In genomic region chr1:21926814-21927530, GRCh38 we compare ENCODE assay signal across 12 cellular contexts. TPM values are rescaled to one million over a fixed set of nuclear protein-coding genes. Genes with fewer than 3 reads are reported as not detected.
DNase-seq lines count a peak whose midpoint lies in the region; ATAC-seq, FAIRE-seq and TF ChIP-seq lines count a peak whose summit lies in the region.
"Had no signal": no experiment of that assay in that cellular context is flagged by ENCODE, and none has a peak within 500 bp of the region (broad histone marks: within the 10 kb centered on the region; RNA-seq: fewer than 3 reads in every experiment).

No MANE protein-coding gene starts in this region.

- peaks cover 100% of the 10 kb centered on the region for H3K4me1 ChIP-seq in A549
- H3K4me1 ChIP-seq in adipocyte (ENCODE audit: control insufficient read depth, insufficient read depth, low read length): peaks cover 81% of the 10 kb centered on the region
- H3K4me1 ChIP-seq in left ventricle myocardium inferior: peaks cover 100% of the 10 kb centered on the region

- TF ChIP-seq RAD21 in A549 (conservative IDR thresholded peaks at IDR 0.05 in 1 of 2, IDR thresholded peaks at IDR 0.05 in 1 of 2): no peak

- TF ChIP-seq CTCF in A549 (IDR thresholded peaks at IDR 0.05) (no peak), left ventricle myocardium inferior (IDR thresholded peaks at IDR 0.05; ENCODE audit: borderline replicate concordance) (no peak), progenitor cell of endocrine pancreas (IDR thresholded peaks at IDR 0.05; ENCODE audit: unreplicated experiment) (no peak)

- peak overlapping the region; percentile 83 for H3K4me2 ChIP-seq in A549

- H3K9me3 Mint-ChIP-seq in progenitor cell of endocrine pancreas (ENCODE audit: low read depth): no peaks in the 10 kb centered on the region

- DNase-seq in A549 (ENCODE audit: low read depth in 1 of 2, low spot score in 1 of 2) (no peak), adipocyte (ENCODE audit: low read depth) (no peak), left ventricle myocardium inferior (peak; percentile 79), progenitor cell of endocrine pancreas (ENCODE audit: low spot score, unreplicated experiment) (no peak), NOMO-1 treated with DMSO at 0.1 percent for 48 hours (lab: John Stamatoyannopoulos, UW; ENCODE audit: unreplicated experiment) (no peak)
- DNase-seq in activated CD8-positive, alpha-beta memory T cell treated with anti-CD3 and anti-CD28 coated beads, Interleukin-2, amount 50 U/mL, for 4 hours: no peak
- DNase-seq: activated CD8-positive, alpha-beta memory T cell treated with anti-CD3 and anti-CD28 coated beads, Interleukin-2, amount 50 U/mL, for 48 hours; caudate nucleus had no signal

- POLR2A ChIA-PET in A549 (lab: Yijun Ruan, JAX): interaction anchor here (1.1 kb wide), 1 partner anchor 10 kb away, joined by 5 read pairs; the partner anchor contains the start of gene HSPG2

- H3K4me3 Mint-ChIP-seq in progenitor cell of endocrine pancreas (ENCODE audit: low read depth): no peak overlapping the region

- H3K27me3 ChIP-seq in adipocyte (replicated peaks; ENCODE audit: control insufficient read depth, insufficient read depth, low read length) (no peaks in the 10 kb centered on the region), left ventricle myocardium inferior (ENCODE audit: low read depth) (no peaks in the 10 kb centered on the region)

- H3K4me1 Mint-ChIP-seq in progenitor cell of endocrine pancreas (ENCODE audit: low read depth): peaks cover 67% of the 10 kb centered on the region

- peak overlapping the region; percentile 59 for H3K27ac Mint-ChIP-seq in progenitor cell of endocrine pancreas

- H3K27ac ChIP-seq in A549 (peak overlapping the region; percentile 98 to 100), left ventricle myocardium inferior (replicated peaks) (peak overlapping the region; percentile 90)

- H3K9me3 ChIP-seq in A549: no peaks in the 10 kb centered on the region
- H3K9me3 ChIP-seq in adipocyte (ENCODE audit: control insufficient read depth, low read length): no peaks in the 10 kb centered on the region
- no peaks in the 10 kb centered on the region for H3K9me3 ChIP-seq in left ventricle myocardium inferior (replicated peaks)

- H3K4me3 ChIP-seq in A549 (no peak overlapping the region), adipocyte (ENCODE audit: low read length) (no peak overlapping the region), left ventricle myocardium inferior (peak overlapping the region; percentile 24)

- H3K36me3 ChIP-seq in adipocyte (ENCODE audit: control insufficient read depth, insufficient read depth, low read length, severe bottlenecking) (peaks cover 28% of the 10 kb centered on the region), left ventricle myocardium inferior (peaks cover 11% of the 10 kb centered on the region)

- no peaks in the 10 kb centered on the region for H3K27me3 Mint-ChIP-seq in progenitor cell of endocrine pancreas

- H3K9ac ChIP-seq in adipocyte (ENCODE audit: low read length): peak overlapping the region; percentile 80

- CTCF ChIA-PET in A549 (lab: Yijun Ruan, JAX): interaction anchor here (0.9 to 4.3 kb wide), 2 partner anchors 12 to 32 kb away, joined by 4 to 18 read pairs; no protein-coding TSS in a partner anchor

- FAIRE-seq in A549 (lab: Jason Lieb, UNC): no peak

- WGBS in A549 (ENCODE audit: missing lambda C conversion rate): 57% methylated on average over 5 of the region's 11 CpGs

- no peak for TF ChIP-seq EP300 in A549 (IDR thresholded peaks at IDR 0.05)

- TF ChIP-seq POLR2A in A549 (IDR thresholded peaks at IDR 0.05; ENCODE audit: low read length): no peak

- ATAC-seq in A549 (peak; percentile 3 to 12; a peak in 4 of 6 replicates), HG02970 (IDR thresholded peaks at IDR 0.05; ENCODE audit: low FRiP score, unreplicated experiment) (no peak), GM21381 (IDR thresholded peaks at IDR 0.05; ENCODE audit: unreplicated experiment) (no peak)

- intact Hi-C loops in left ventricle myocardium inferior (cut with micrococcal nuclease): no loop called here

- peaks cover 20% of the 10 kb centered on the region for H3K36me3 Mint-ChIP-seq in progenitor cell of endocrine pancreas (ENCODE audit: insufficient read depth)

TF ChIP-seq in A549, 52 proteins besides CTCF, POLR2A, EP300 and RAD21 (continues in another document):
- TF ChIP-seq POLR2AphosphoS2 (conservative IDR thresholded peaks at IDR 0.05; ENCODE audit: low read length): no peak
- TF ChIP-seq TP53 (CRISPR knock-in tag; IDR thresholded peaks at IDR 0.05): no peak
- no peak for TF ChIP-seq EHMT2 (IDR thresholded peaks at IDR 0.05; ENCODE audit: low read depth)
- TF ChIP-seq JUN (IDR thresholded peaks at IDR 0.05): no peak
- no peak for TF ChIP-seq PHF8 (IDR thresholded peaks at IDR 0.05; ENCODE audit: borderline replicate concordance, low read depth)
- no peak for TF ChIP-seq MAX (IDR thresholded peaks at IDR 0.05)
- no peak for TF ChIP-seq HES2 (IDR thresholded peaks at IDR 0.05)
- TF ChIP-seq PBX3 (IDR thresholded peaks at IDR 0.05): no peak
- no peak for TF ChIP-seq CHD2 (IDR thresholded peaks at IDR 0.05; ENCODE audit: low read length, partially characterized antibody)
- no peak for TF ChIP-seq REST (IDR thresholded peaks at IDR 0.05)
- TF ChIP-seq NPAS2 (CRISPR knock-in tag; IDR thresholded peaks at IDR 0.05; ENCODE audit: borderline replicate concordance): no peak
- TF ChIP-seq RNF2 (IDR thresholded peaks at IDR 0.05; ENCODE audit: borderline replicate concordance, low read depth): no peak
- no peak for TF ChIP-seq NR3C1 (IDR thresholded peaks at IDR 0.05)
- no peak for TF ChIP-seq ZNF302 (CRISPR knock-in tag; IDR thresholded peaks at IDR 0.05)
- no peak for TF ChIP-seq RCOR1 (IDR thresholded peaks at IDR 0.05; ENCODE audit: low read depth, low read length)
- no peak for TF ChIP-seq FOSL2 (IDR thresholded peaks at IDR 0.05)
- TF ChIP-seq FOSL2 (CRISPR knock-in tag; IDR thresholded peaks at IDR 0.05): no peak

RNA-seq across cellular contexts. Expression of gene HSPG2, which starts 10.1 kb away (rescaled TPM):
- 7.0 and 8.3 TPM in 2 replicates for polyA plus RNA-seq in A549 (2011; rRNA removed)
- 26.3 and 36.6 TPM in 2 replicates for polyA plus RNA-seq in A549 (2012; cell fraction: cytosol; rRNA removed)
- polyA plus RNA-seq in A549 (2012; cell fraction: nucleus; rRNA removed): 187 and 265 TPM in 2 replicates
- polyA plus RNA-seq in A549 (2017; fragmentation: RNase III; extraction: RNeasy Plus Mini Kit Qiagen cat#74134 plus additional on column Dnase treatment): 42.7 to 51.6 TPM (median 43.5 TPM) in 3 replicates
- 16.1 and 26.1 TPM in 2 replicates for polyA minus RNA-seq in A549 (2011; rRNA and poly(A)+ RNA removed)
- 257 TPM for total RNA-seq in left ventricle myocardium inferior
- total RNA-seq in progenitor cell of endocrine pancreas: 656 and 657 TPM in 2 replicates

RNA-seq across cellular contexts. Expression of gene CELA3B, which starts 49.9 kb away (rescaled TPM):
- not detected in 2 replicates for polyA plus RNA-seq in A549 (2011; rRNA removed)
- not detected in 2 replicates for polyA plus RNA-seq in A549 (2012; cell fraction: cytosol; rRNA removed)
- not detected in 2 replicates for polyA plus RNA-seq in A549 (2012; cell fraction: nucleus; rRNA removed)
- not detected in 3 replicates for polyA plus RNA-seq in A549 (2017; fragmentation: RNase III; extraction: RNeasy Plus Mini Kit Qiagen cat#74134 plus additional on column Dnase treatment)
- not detected in 2 replicates for polyA minus RNA-seq in A549 (2011; rRNA and poly(A)+ RNA removed)
- total RNA-seq in left ventricle myocardium inferior: not detected
- 0.58 TPM in 1 of 2 replicates, not detected in the other for total RNA-seq in progenitor cell of endocrine pancreas
- total RNA-seq: A172; T-helper 2 cell treated with Interferon-gamma antibody and Interleukin-4, amounts not matched to agents 100 ng/mL and 5 ng/mL, for 36 hours had no signal

Comparison
In these comparisons a context has a peak if more than half of its experiments do, and no peak if none do; other contexts are left out.
1. ATAC-seq: peak in A549 (2 of 2); none in HG02970 (single experiment) and GM21381 (single experiment).